ENCODE assay signal across 20 cellular contexts in the genomic region with DNA sequence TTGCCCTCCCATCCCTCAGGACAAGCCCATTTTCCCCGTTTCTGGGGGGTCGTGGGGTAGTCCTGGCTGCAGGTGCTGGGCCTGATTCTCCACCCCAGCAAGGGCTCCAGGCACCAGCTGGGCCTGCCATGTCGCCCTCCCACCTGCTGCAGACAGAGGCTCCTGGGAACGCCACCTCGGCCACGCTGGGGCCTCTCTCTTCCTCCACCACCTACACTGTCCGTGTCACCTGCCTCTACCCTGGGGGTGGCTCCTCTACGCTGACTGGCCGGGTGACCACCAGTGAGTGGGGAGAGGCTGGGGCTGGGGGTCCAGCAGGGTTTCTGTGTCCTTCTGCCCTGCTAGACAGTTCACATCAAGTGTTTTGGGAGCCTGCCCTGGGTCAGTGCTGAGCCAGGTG. TPM values are rescaled to one million over a fixed set of nuclear protein-coding genes. Genes with fewer than 3 reads are reported as not detected.
"Had no signal": no experiment of that assay in that cellular context is flagged by ENCODE, and none has a peak within 500 bp of the region (broad histone marks: within the 10 kb centered on the region; RNA-seq: fewer than 3 reads in every experiment).

No MANE protein-coding gene starts in this region.

- H3K4me1 ChIP-seq: adrenal gland, Peyer's patch had no signal

- DNase-seq: activated CD4-positive, alpha-beta T cell treated with anti-CD3 and anti-CD28 coated beads for 4 hours; activated CD8-positive, alpha-beta memory T cell treated with anti-CD3 and anti-CD28 coated beads, Interleukin-2, amount 50 U/mL, for 4 hours; activated CD8-positive, alpha-beta T cell treated with anti-CD3 and anti-CD28 coated beads for 36 hours; activated naive CD4-positive, alpha-beta T cell treated with anti-CD3 and anti-CD28 coated beads, Interleukin-2, amount 50 U/mL, for 16 hours; activated naive CD8-positive, alpha-beta T cell treated with anti-CD3 and anti-CD28 coated beads, Interleukin-2, amount 10 ng/mL, durations not matched to agents 7 days and 5 days; activated T-cell treated with anti-CD3 and anti-CD28 coated beads, Interleukin-2, amount 50 U/mL, for 72 hours; adrenal gland; cerebellar nuclear complex; MG63; MV-4-11; NCI-H1105; NCI-H1436; NCI-H1694 treated with DMSO at 0.1 percent for 48 hours; NCI-H2029 treated with DMSO at 0.1 percent for 48 hours; NCI-H510A treated with DMSO at 0.1 percent for 48 hours; Peyer's patch; SHP77 treated with DMSO at 0.1 percent for 48 hours had no signal

- H3K27me3 ChIP-seq: Peyer's patch had no signal

- H3K36me3 ChIP-seq: adrenal gland, MG63, Peyer's patch had no signal

- ATAC-seq: activated CD4-positive, CD25-positive, alpha-beta regulatory T cell treated with anti-CD3 and anti-CD28 coated beads, Interleukin-2, amount 50 U/mL, for 24 hours; activated CD8-positive, alpha-beta T cell treated with anti-CD3 and anti-CD28 coated beads for 36 hours; activated T-cell treated with anti-CD3 and anti-CD28 coated beads, Interleukin-2, amount 50 U/mL, for 72 hours had no signal

- H3K9me3 ChIP-seq: adrenal gland, MG63, Peyer's patch had no signal

- H3K4me3 ChIP-seq: adrenal gland, MG63, Peyer's patch had no signal

- H3K27ac ChIP-seq: adrenal gland, Peyer's patch had no signal

RNA-seq across cellular contexts. Expression of gene COL20A1, which starts 19.3 kb away (rescaled TPM):
- total RNA-seq: Peyer's patch, SK-MEL-5 had no signal

RNA-seq across cellular contexts. Expression of gene CHRNA4, which starts 48.9 kb away (rescaled TPM):
- total RNA-seq: activated CD8-positive, alpha-beta T cell treated with anti-CD3 and anti-CD28 coated beads for 36 hours; activated naive CD8-positive, alpha-beta T cell treated with anti-CD3 and anti-CD28 coated beads, Interleukin-2, amount 10 ng/mL, durations not matched to agents 7 days and 5 days; activated T-cell treated with anti-CD3 and anti-CD28 coated beads, Interleukin-2, amount 50 U/mL, for 72 hours; Peyer's patch; SK-MEL-5 had no signal

RNA-seq across cellular contexts. Expression of gene NKAIN4, which starts 58.0 kb away (rescaled TPM):
- total RNA-seq: activated CD8-positive, alpha-beta T cell treated with anti-CD3 and anti-CD28 coated beads for 36 hours; activated naive CD8-positive, alpha-beta T cell treated with anti-CD3 and anti-CD28 coated beads, Interleukin-2, amount 10 ng/mL, durations not matched to agents 7 days and 5 days; activated T-cell treated with anti-CD3 and anti-CD28 coated beads, Interleukin-2, amount 50 U/mL, for 72 hours; cardiac septum; Peyer's patch; SK-MEL-5 had no signal
